8 cellular contexts compared by ENCODE assay signal in the genomic region with DNA sequence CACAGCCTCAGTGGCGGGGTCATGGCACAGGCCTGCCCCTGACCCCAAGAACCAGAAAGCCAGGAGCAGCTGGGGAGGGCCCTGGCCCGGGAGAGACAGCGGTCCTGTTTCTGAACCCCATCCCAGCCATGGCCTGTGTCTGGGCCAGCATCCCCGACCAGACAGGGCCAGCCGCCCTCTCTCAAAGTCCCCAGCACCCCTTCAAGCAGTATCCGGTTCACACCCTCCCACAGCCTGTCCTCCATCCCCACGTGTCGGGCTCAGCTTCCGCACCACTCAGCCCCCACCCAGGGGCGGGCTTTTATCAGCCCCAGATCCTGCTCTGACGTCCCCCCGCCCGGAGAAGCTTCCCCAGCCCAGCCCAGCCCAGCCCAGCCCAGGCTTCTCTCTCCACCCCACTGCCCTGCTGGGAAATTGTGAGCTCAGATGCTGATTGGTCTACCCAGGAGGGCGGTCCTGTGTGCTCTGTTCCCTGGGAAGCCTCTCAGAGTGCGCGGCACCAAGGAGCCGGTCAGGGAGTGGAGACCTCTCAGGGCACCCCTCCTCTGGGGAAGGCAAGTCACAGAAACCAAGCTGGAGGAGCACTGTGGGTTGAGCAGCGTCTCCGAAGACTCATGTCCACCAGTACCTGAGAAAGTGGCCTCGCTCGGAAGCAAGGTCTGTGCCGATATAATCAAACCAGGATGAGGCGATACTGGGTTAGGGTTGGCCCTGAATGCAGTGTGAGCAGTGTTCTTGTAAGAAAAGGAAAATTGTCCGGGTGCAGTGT.
DNase-seq lines count a peak whose midpoint lies in the region; ATAC-seq and TF ChIP-seq lines count a peak whose summit lies in the region.

No MANE protein-coding gene starts in this region.

- TF ChIP-seq CTCF in epithelial cell of esophagus (IDR thresholded peaks at IDR 0.05; ENCODE audit: insufficient read depth, low read depth, low read length, missing control alignments) = no peak

- DNase-seq in AML-193 (lab: John Stamatoyannopoulos, UW) (peak; percentile 82 to 85), NCI-H82 (lab: John Stamatoyannopoulos, UW) (peak; percentile 96), activated T-cell treated with anti-CD3 and anti-CD28 coated beads for 24 hours (ENCODE audit: low read depth) (peak; percentile 82), epithelial cell of esophagus (ENCODE audit: low read depth) (peak; percentile 87), midbrain (lab: John Stamatoyannopoulos, UW) (peak; percentile 79), NCI-H1105 (lab: John Stamatoyannopoulos, UW) (no peak)
- peak; percentile 54 to 63 for DNase-seq in stimulated activated CD8-positive, alpha-beta memory T cell treated with anti-CD3 and anti-CD28 coated beads, Interleukin-2, amount 100 ng/mL, for 1 hour (ENCODE audit: low read depth in 2 of 2)

- H3K4me3 ChIP-seq in epithelial cell of esophagus (ENCODE audit: low read length) = peak overlapping the region; percentile 62

- ATAC-seq in GM21619 (IDR thresholded peaks at IDR 0.05; ENCODE audit: unreplicated experiment) = peak; percentile 43
